ENCODE assay signal across 15 cellular contexts in the genomic region with DNA sequence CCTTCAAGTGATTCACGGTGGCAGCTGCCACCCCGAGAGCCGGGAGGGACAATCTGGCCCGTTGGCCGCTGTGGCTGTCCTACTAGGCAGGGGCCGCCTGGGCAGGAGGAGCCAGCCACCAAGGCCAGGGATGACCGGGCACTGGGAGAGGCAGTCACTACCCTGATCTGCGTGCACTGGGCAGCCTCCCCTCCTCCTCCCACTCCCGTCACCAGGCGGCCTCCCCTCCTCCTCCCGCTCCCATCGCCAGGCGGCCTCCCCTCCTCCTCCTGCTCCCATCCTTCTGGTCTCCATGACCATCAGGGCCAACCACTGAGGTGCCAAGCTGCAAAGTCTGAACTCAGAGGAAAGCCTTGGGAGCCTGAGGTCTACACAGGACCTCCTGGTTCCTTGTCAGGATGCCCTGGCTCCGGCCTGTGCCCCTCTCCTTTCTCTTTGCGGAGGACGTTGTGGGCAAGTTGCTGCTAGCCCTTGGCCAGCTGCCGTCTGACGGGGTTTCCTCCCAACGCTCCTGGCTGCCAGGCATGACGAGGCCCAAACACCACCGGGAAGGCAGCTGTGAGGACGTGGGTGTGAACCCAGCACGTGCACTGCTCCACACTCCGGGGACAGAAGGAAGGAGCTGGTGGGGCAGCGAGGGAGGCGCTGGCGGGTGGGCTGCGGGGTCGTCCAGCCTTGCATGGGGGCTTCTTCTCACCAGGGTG.
A peak's percentile ranks its signal among the peaks of the same experiment; 100 is the strongest.
DNase-seq lines count a peak whose midpoint lies in the region; ATAC-seq and TF ChIP-seq lines count a peak whose summit lies in the region.
"Had no signal": no experiment of that assay in that cellular context is flagged by ENCODE, and none has a peak within 500 bp of the region (broad histone marks: within the 10 kb centered on the region; RNA-seq: fewer than 3 reads in every experiment).

No MANE protein-coding gene starts in this region.

- H3K36me3 Mint-ChIP-seq in chondrocyte (ENCODE audit: low read depth): no peaks in the 10 kb centered on the region
- no peaks in the 10 kb centered on the region for H3K36me3 Mint-ChIP-seq in activated naive CD8-positive, alpha-beta T cell treated with anti-CD3 and anti-CD28 coated beads, Interleukin-2, amount 50 U/mL, for 24 hours (ENCODE audit: low read depth)
- H3K36me3 Mint-ChIP-seq: activated naive CD4-positive, alpha-beta T cell treated with anti-CD3 and anti-CD28 coated beads, Interleukin-2, amount 50 U/mL, for 24 hours; stimulated activated memory B cell treated with anti-CD40 and anti-IgM and Interleukin-4, amounts not matched to agents 10 μg/mL and 1 μg/mL and 100 μg/mL, for 72 hours had no signal

- intact Hi-C loops in Right ventricle myocardium inferior (cut with DNase I): no loop called here

- 80 to 91% methylated on average over 19 to 29 of the region's 29 CpGs for WGBS in tibial nerve, 2 donors

- no peaks in the 10 kb centered on the region for H3K9me3 Mint-ChIP-seq in chondrocyte (ENCODE audit: low read depth)
- no peaks in the 10 kb centered on the region for H3K9me3 Mint-ChIP-seq in activated naive CD8-positive, alpha-beta T cell treated with anti-CD3 and anti-CD28 coated beads, Interleukin-2, amount 50 U/mL, for 24 hours
- H3K9me3 Mint-ChIP-seq: activated naive CD4-positive, alpha-beta T cell treated with anti-CD3 and anti-CD28 coated beads, Interleukin-2, amount 50 U/mL, for 24 hours; nephron; stimulated activated memory B cell treated with anti-CD40 and anti-IgM and Interleukin-4, amounts not matched to agents 10 μg/mL and 1 μg/mL and 100 μg/mL, for 72 hours had no signal

- H3K27me3 Mint-ChIP-seq in chondrocyte (ENCODE audit: low read depth): peaks cover 3% of the 10 kb centered on the region
- H3K27me3 Mint-ChIP-seq in activated naive CD8-positive, alpha-beta T cell treated with anti-CD3 and anti-CD28 coated beads, Interleukin-2, amount 50 U/mL, for 24 hours: no peaks in the 10 kb centered on the region
- H3K27me3 Mint-ChIP-seq: activated naive CD4-positive, alpha-beta T cell treated with anti-CD3 and anti-CD28 coated beads, Interleukin-2, amount 50 U/mL, for 24 hours had no signal

- ATAC-seq in Right ventricle myocardium inferior: no peak
- no peak for ATAC-seq in activated naive CD8-positive, alpha-beta T cell treated with anti-CD3 and anti-CD28 coated beads, Interleukin-2, amount 50 U/mL, for 24 hours
- ATAC-seq: stimulated activated memory B cell treated with anti-CD40 and anti-IgM and Interleukin-4, amounts not matched to agents 10 μg/mL and 1 μg/mL and 100 μg/mL, for 72 hours had no signal

- no peak overlapping the region for H3K4me3 ChIP-seq in right atrium auricular region
- peak overlapping the region in 2 of 4 donors; percentile 8 to 19 for H3K4me3 ChIP-seq in tibial nerve
- H3K4me3 ChIP-seq: left ventricle myocardium inferior had no signal

- no peak for TF ChIP-seq CTCF in right atrium auricular region (IDR thresholded peaks at IDR 0.05)
- no peak for TF ChIP-seq CTCF in chondrocyte (IDR thresholded peaks at IDR 0.05)
- TF ChIP-seq CTCF in tibial nerve (IDR thresholded peaks at IDR 0.05): no peak

- H3K4me1 ChIP-seq in right atrium auricular region (no peaks in the 10 kb centered on the region), tibial nerve (peaks cover 0 to 29% (median 17%) of the 10 kb centered on the region in 4 donors)
- H3K4me1 ChIP-seq: left ventricle myocardium inferior had no signal

- H3K36me3 ChIP-seq in right atrium auricular region: no peaks in the 10 kb centered on the region
- no peaks in the 10 kb centered on the region for H3K36me3 ChIP-seq in tibial nerve
- H3K36me3 ChIP-seq: left ventricle myocardium inferior had no signal

- H3K27ac ChIP-seq in right atrium auricular region (no peak overlapping the region), tibial nerve (peak overlapping the region; percentile 69 to 96 (median 88))
- H3K27ac ChIP-seq: left ventricle myocardium inferior had no signal

- no peaks in the 10 kb centered on the region for H3K4me1 Mint-ChIP-seq in chondrocyte (ENCODE audit: low read depth)
- no peaks in the 10 kb centered on the region for H3K4me1 Mint-ChIP-seq in activated naive CD8-positive, alpha-beta T cell treated with anti-CD3 and anti-CD28 coated beads, Interleukin-2, amount 50 U/mL, for 24 hours
- H3K4me1 Mint-ChIP-seq: activated naive CD4-positive, alpha-beta T cell treated with anti-CD3 and anti-CD28 coated beads, Interleukin-2, amount 50 U/mL, for 24 hours; stimulated activated memory B cell treated with anti-CD40 and anti-IgM and Interleukin-4, amounts not matched to agents 10 μg/mL and 1 μg/mL and 100 μg/mL, for 72 hours had no signal

- DNase-seq in Right ventricle myocardium inferior (ENCODE audit: missing footprints) (peak; percentile 22), right atrium auricular region (ENCODE audit: low spot score) (no peak), chondrocyte (ENCODE audit: low spot score) (peak; percentile 82), mesenteric fat pad (ENCODE audit: low spot score) (peak; percentile 85), tibial nerve (ENCODE audit: low spot score in 2 of 2) (no peak), ureter (ENCODE audit: low spot score) (no peak), 8988T (no peak)
- no peak for DNase-seq in activated naive CD8-positive, alpha-beta T cell treated with anti-CD3 and anti-CD28 coated beads, Interleukin-2, amount 50 U/mL, for 24 hours
- DNase-seq: Calu3; cerebellar nuclear complex; left ventricle myocardium inferior; stimulated activated CD4-positive, alpha-beta T cell treated with anti-CD3 and anti-CD28 coated beads, Interleukin-4, amount 100 ng/mL, for 4 hours had no signal

- no peaks in the 10 kb centered on the region for H3K27me3 ChIP-seq in right atrium auricular region
- no peaks in the 10 kb centered on the region for H3K27me3 ChIP-seq in tibial nerve

- no peak for TF ChIP-seq EP300 in tibial nerve (IDR thresholded peaks at IDR 0.05)

- H3K4me3 Mint-ChIP-seq in chondrocyte (ENCODE audit: unreplicated experiment): no peak overlapping the region
- no peak overlapping the region for H3K4me3 Mint-ChIP-seq in activated naive CD8-positive, alpha-beta T cell treated with anti-CD3 and anti-CD28 coated beads, Interleukin-2, amount 50 U/mL, for 24 hours
- H3K4me3 Mint-ChIP-seq: activated naive CD4-positive, alpha-beta T cell treated with anti-CD3 and anti-CD28 coated beads, Interleukin-2, amount 50 U/mL, for 24 hours; nephron; stimulated activated memory B cell treated with anti-CD40 and anti-IgM and Interleukin-4, amounts not matched to agents 10 μg/mL and 1 μg/mL and 100 μg/mL, for 72 hours had no signal

- no peak for TF ChIP-seq POLR2A in tibial nerve (IDR thresholded peaks at IDR 0.05)

- H3K27ac Mint-ChIP-seq in chondrocyte (ENCODE audit: unreplicated experiment): no peak overlapping the region
- no peak overlapping the region for H3K27ac Mint-ChIP-seq in activated naive CD8-positive, alpha-beta T cell treated with anti-CD3 and anti-CD28 coated beads, Interleukin-2, amount 50 U/mL, for 24 hours
- H3K27ac Mint-ChIP-seq: activated naive CD4-positive, alpha-beta T cell treated with anti-CD3 and anti-CD28 coated beads, Interleukin-2, amount 50 U/mL, for 24 hours; stimulated activated memory B cell treated with anti-CD40 and anti-IgM and Interleukin-4, amounts not matched to agents 10 μg/mL and 1 μg/mL and 100 μg/mL, for 72 hours had no signal

- H3K9me3 ChIP-seq in right atrium auricular region (no peaks in the 10 kb centered on the region), tibial nerve (no peaks in the 10 kb centered on the region)
- H3K9me3 ChIP-seq: left ventricle myocardium inferior had no signal

Comparison
In these comparisons a context has a peak if more than half of its experiments do, and no peak if none do; other contexts are left out.
1. DNase-seq: peak in Right ventricle myocardium inferior (single experiment), chondrocyte (single experiment) and mesenteric fat pad (single experiment); none in right atrium auricular region (single experiment), tibial nerve (0 of 2), activated naive CD8-positive, alpha-beta T cell treated with anti-CD3 and anti-CD28 coated beads, Interleukin-2, amount 50 U/mL, for 24 hours (single experiment), ureter (single experiment) and 8988T (single experiment).
2. H3K27ac ChIP-seq: peak in tibial nerve (4 of 4); none in right atrium auricular region (0 of 2).